In the genomic region with DNA sequence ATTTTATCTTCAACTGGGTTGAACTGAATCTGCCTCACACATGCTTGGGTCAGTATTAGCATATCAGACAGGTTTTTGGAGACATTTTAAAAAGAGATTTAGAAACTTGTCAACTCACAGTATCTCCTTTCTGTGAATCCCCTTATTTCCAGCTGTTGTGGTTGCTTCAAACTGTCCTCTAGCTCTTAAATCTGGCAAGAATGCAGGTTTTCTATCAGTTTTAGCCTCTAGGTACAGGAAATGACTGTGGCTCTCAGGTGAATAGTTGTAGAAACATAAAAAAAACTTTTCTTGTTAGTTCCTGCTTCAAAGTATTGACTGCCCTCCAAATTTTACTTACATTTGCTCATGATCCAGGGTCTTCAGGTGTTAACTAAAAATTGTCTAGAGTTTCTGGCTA, we compare ENCODE assay signal across 26 cellular contexts.
"Had no signal": no experiment of that assay in that cellular context is flagged by ENCODE, and none has a peak within 500 bp of the region (broad histone marks: within the 10 kb centered on the region; RNA-seq: fewer than 3 reads in every experiment).

No MANE protein-coding gene starts in this region.

- H3K4me3 Mint-ChIP-seq: endodermal cell; naive thymus-derived CD4-positive, alpha-beta T cell; nephron; stimulated activated effector memory CD8-positive, alpha-beta T cell treated with anti-CD3 and anti-CD28 coated beads, Interleukin-12 subunit alpha, Interleukin-12 subunit beta, amount 100 ng/mL, for 72 hours had no signal

- H3K4me1 Mint-ChIP-seq: naive thymus-derived CD4-positive, alpha-beta T cell; nephron; stimulated activated effector memory CD8-positive, alpha-beta T cell treated with anti-CD3 and anti-CD28 coated beads, Interleukin-12 subunit alpha, Interleukin-12 subunit beta, amount 100 ng/mL, for 72 hours had no signal

- DNase-seq: dorsolateral prefrontal cortex; effector CD4-positive, alpha-beta T cell; endodermal cell; foreskin fibroblast; gastrocnemius medialis; head of caudate nucleus; kidney; mesenchymal stem cell; midbrain; naive thymus-derived CD4-positive, alpha-beta T cell; nucleus accumbens; psoas muscle; right cardiac atrium; sigmoid colon; stimulated activated CD4-positive, alpha-beta T cell treated with anti-CD3 and anti-CD28 coated beads, Interleukin-2, amount 100 ng/mL, for 24 hours; stimulated activated CD4-positive, alpha-beta T cell treated with anti-CD3 and anti-CD28 coated beads, Interleukin-4, amount 100 ng/mL, for 24 hours; stimulated activated naive CD4-positive, alpha-beta T cell treated with Interleukin-2 at 50 U/mL for 16 hours; stomach; thyroid gland; trophoblast cell had no signal

- H3K36me3 Mint-ChIP-seq: naive thymus-derived CD4-positive, alpha-beta T cell; stimulated activated effector memory CD8-positive, alpha-beta T cell treated with anti-CD3 and anti-CD28 coated beads, Interleukin-12 subunit alpha, Interleukin-12 subunit beta, amount 100 ng/mL, for 72 hours had no signal

- H3K4me3 ChIP-seq: dorsolateral prefrontal cortex, gastrocnemius medialis, psoas muscle, sigmoid colon, stomach, thyroid gland, vagina had no signal

- H3K27me3 Mint-ChIP-seq: naive thymus-derived CD4-positive, alpha-beta T cell had no signal

- H3K9me3 ChIP-seq: gastrocnemius medialis, psoas muscle, sigmoid colon, stomach, thyroid gland, vagina had no signal

- H3K27me3 ChIP-seq: dorsolateral prefrontal cortex, gastrocnemius medialis, sigmoid colon, stomach, thyroid gland, vagina had no signal

- H3K27ac Mint-ChIP-seq: endodermal cell; naive thymus-derived CD4-positive, alpha-beta T cell; nephron; stimulated activated effector memory CD8-positive, alpha-beta T cell treated with anti-CD3 and anti-CD28 coated beads, Interleukin-12 subunit alpha, Interleukin-12 subunit beta, amount 100 ng/mL, for 72 hours had no signal

- H3K4me1 ChIP-seq: gastrocnemius medialis, psoas muscle, stomach, thyroid gland, vagina had no signal

- H3K36me3 ChIP-seq: gastrocnemius medialis, sigmoid colon, stomach, thyroid gland, vagina had no signal

- H3K27ac ChIP-seq: dorsolateral prefrontal cortex, epithelial cell of prostate, gastrocnemius medialis, psoas muscle, sigmoid colon, stomach, thyroid gland, vagina had no signal

- FAIRE-seq: kidney had no signal

- H3K9me3 Mint-ChIP-seq: endodermal cell, nephron had no signal

- ATAC-seq: esophagus mucosa; gastrocnemius medialis; left lobe of liver; naive thymus-derived CD4-positive, alpha-beta T cell; psoas muscle; right cardiac atrium; stimulated activated effector memory CD8-positive, alpha-beta T cell treated with anti-CD3 and anti-CD28 coated beads, Interleukin-12 subunit alpha, Interleukin-12 subunit beta, amount 100 ng/mL, for 72 hours had no signal
